ENCODE assay signal across 8 cellular contexts in genomic region chr6:7106215-7106751, GRCh38. TPM values are rescaled to one million over a fixed set of nuclear protein-coding genes. Genes with fewer than 3 reads are reported as not detected.
DNase-seq lines count a peak whose midpoint lies in the region; ATAC-seq and TF ChIP-seq lines count a peak whose summit lies in the region.

No MANE protein-coding gene starts in this region.

- H3K27ac ChIP-seq in lung (ENCODE audit: low read depth in 1 of 2, low read length in 1 of 2) = peak overlapping the region; percentile 50 to 97

- no peaks in the 10 kb centered on the region for H3K27me3 ChIP-seq in adipocyte (replicated peaks; ENCODE audit: control insufficient read depth, insufficient read depth, low read length)
- H3K27me3 ChIP-seq in lung (ENCODE audit: control insufficient read depth, insufficient read depth) = no peaks in the 10 kb centered on the region

- no peaks in the 10 kb centered on the region for H3K9me3 ChIP-seq in adipocyte (ENCODE audit: control insufficient read depth, low read length)
- H3K9me3 ChIP-seq in lung (ENCODE audit: control insufficient read depth in 2 of 2, insufficient read depth in 1 of 2, low read length in 1 of 2) = no peaks in the 10 kb centered on the region

- peak overlapping the region; percentile 98 for H3K9ac ChIP-seq in adipocyte (ENCODE audit: low read length)

- ATAC-seq in lung (ENCODE audit: insufficient read depth, low FRiP score) = no peak
- ATAC-seq in GM18861 (IDR thresholded peaks at IDR 0.05; ENCODE audit: unreplicated experiment) = no peak
- no peak for ATAC-seq in GM21360 (IDR thresholded peaks at IDR 0.05; ENCODE audit: unreplicated experiment)
- no peak for ATAC-seq in HG02759 (IDR thresholded peaks at IDR 0.05; ENCODE audit: unreplicated experiment)

- 38 to 52% methylated on average over 10 of the region's 10 CpGs for WGBS in lung, 2 donors

- TF ChIP-seq CTCF in lung (IDR thresholded peaks at IDR 0.05; ENCODE audit: control extremely low read depth, extremely low read depth) = no peak

- H3K4me1 ChIP-seq in adipocyte (ENCODE audit: control insufficient read depth, insufficient read depth, low read length) (peaks cover 16% of the 10 kb centered on the region), lung (ENCODE audit: control insufficient read depth in 2 of 2, insufficient read depth in 2 of 2, low read length in 2 of 2) (peaks cover 0 to 3% of the 10 kb centered on the region in 2 donors)

- peak; percentile 17 for DNase-seq in stimulated activated CD4-positive, alpha-beta T cell treated with anti-CD3 and anti-CD28 coated beads, Interleukin-12 subunit alpha, Interleukin-12 subunit beta, amount 100 ng/mL, for 4 hours
- DNase-seq in stimulated activated CD4-positive, alpha-beta T cell treated with anti-CD3 and anti-CD28 coated beads, Interleukin-1b, Interleukin-23, amount 100 ng/mL, for 48 hours = no peak
- DNase-seq in adipocyte (ENCODE audit: low read depth) = peak; percentile 26
- DNase-seq in lung (ENCODE audit: low spot score) = no peak
- no peak for DNase-seq in NCI-H1694 (lab: John Stamatoyannopoulos, UW)

- H3K36me3 ChIP-seq in adipocyte (ENCODE audit: control insufficient read depth, insufficient read depth, low read length, severe bottlenecking) (no peaks in the 10 kb centered on the region), lung (ENCODE audit: control insufficient read depth in 2 of 2, insufficient read depth in 2 of 2, low read length in 2 of 2) (no peaks in the 10 kb centered on the region)

- peak overlapping the region; percentile 100 for H3K4me3 ChIP-seq in adipocyte (ENCODE audit: low read length)
- no peak overlapping the region for H3K4me3 ChIP-seq in lung

RNA-seq across cellular contexts. Expression of gene RREB1, which starts 1.5 kb away (rescaled TPM):
- total RNA-seq in lung = 10 to 100 TPM; 50.7 to 54.7 TPM
- polyA plus RNA-seq in lung = 10 to 100 TPM in 1 of 2 donors, 1 to 10 TPM in 1; 8.9 to 11.5 TPM

Comparison
In these comparisons a context has a peak if more than half of its experiments do, and no peak if none do; other contexts are left out.
1. DNase-seq: peak in stimulated activated CD4-positive, alpha-beta T cell treated with anti-CD3 and anti-CD28 coated beads, Interleukin-12 subunit alpha, Interleukin-12 subunit beta, amount 100 ng/mL, for 4 hours (single experiment) and adipocyte (single experiment); none in stimulated activated CD4-positive, alpha-beta T cell treated with anti-CD3 and anti-CD28 coated beads, Interleukin-1b, Interleukin-23, amount 100 ng/mL, for 48 hours (single experiment), lung (single experiment) and NCI-H1694 (single experiment).